ENCODE assay signal across 2 cellular contexts in genomic region chr5:93886098-93886806, GRCh38.
TF ChIP-seq lines count a peak whose summit lies in the region.

No MANE protein-coding gene starts in this region.

TF ChIP-seq in SK-N-SH, 30 proteins besides CTCF, POLR2A, EP300 and RAD21 (continued from another document):
- TF ChIP-seq IRF3 (IDR thresholded peaks at IDR 0.05; ENCODE audit: low read depth, low read length) = no peak
- TF ChIP-seq RCOR1 (IDR thresholded peaks at IDR 0.05; ENCODE audit: low read length) = no peak

TF ChIP-seq in SK-N-SH treated with all-trans-retinoic acid at 6 μM for 48 hours, 23 proteins besides CTCF, POLR2A, EP300 and RAD21:
- TF ChIP-seq PATZ1 (CRISPR knock-in tag; IDR thresholded peaks at IDR 0.05; ENCODE audit: borderline replicate concordance) = no peak
- no peak for TF ChIP-seq TSHZ2 (CRISPR knock-in tag; IDR thresholded peaks at IDR 0.05)
- no peak for TF ChIP-seq PPARA (CRISPR knock-in tag; IDR thresholded peaks at IDR 0.05; ENCODE audit: borderline replicate concordance)
- TF ChIP-seq POU6F1 (CRISPR knock-in tag; IDR thresholded peaks at IDR 0.05; ENCODE audit: borderline replicate concordance, low read depth) = no peak
- no peak for TF ChIP-seq OSR1 (CRISPR knock-in tag; IDR thresholded peaks at IDR 0.05)
- TF ChIP-seq ISL1 (CRISPR knock-in tag; IDR thresholded peaks at IDR 0.05) = no peak
